14 cellular contexts compared by ENCODE assay signal in genomic region chr18:8765692-8766463, GRCh38.
DNase-seq lines count a peak whose midpoint lies in the region; TF ChIP-seq lines count a peak whose summit lies in the region.
"Had no signal": no experiment of that assay in that cellular context is flagged by ENCODE, and none has a peak within 500 bp of the region (broad histone marks: within the 10 kb centered on the region; RNA-seq: fewer than 3 reads in every experiment).

No MANE protein-coding gene starts in this region.

- intact Hi-C loops in lower leg skin (cut with DNase I; ENCODE audit: low total_unique reads), result no loop called here

- no peak overlapping the region for H3K4me3 Mint-ChIP-seq in chondrocyte (ENCODE audit: unreplicated experiment)
- H3K4me3 Mint-ChIP-seq: naive thymus-derived CD4-positive, alpha-beta T cell had no signal

- peaks cover 4% of the 10 kb centered on the region for H3K9me3 Mint-ChIP-seq in chondrocyte (ENCODE audit: low read depth)

- H3K4me1 Mint-ChIP-seq in chondrocyte (ENCODE audit: low read depth), result peaks cover 18% of the 10 kb centered on the region

- peaks cover 29% of the 10 kb centered on the region for H3K36me3 Mint-ChIP-seq in chondrocyte (ENCODE audit: low read depth)

- H3K36me3 ChIP-seq in iPS-15b (ENCODE audit: control insufficient read depth, insufficient read depth, low read length), result peaks cover 12% of the 10 kb centered on the region
- H3K36me3 ChIP-seq: tibial nerve had no signal

- in situ Hi-C loops in astrocyte of the spinal cord (cut with HindIII; ENCODE audit: low sequenced_read_pairs), result no loop called here

- H3K27me3 Mint-ChIP-seq in chondrocyte (ENCODE audit: low read depth), result no peaks in the 10 kb centered on the region

- H3K9me3 ChIP-seq in iPS-15b (ENCODE audit: control insufficient read depth, insufficient read depth, low read length), result no peaks in the 10 kb centered on the region
- H3K9me3 ChIP-seq: tibial nerve had no signal

- no peaks in the 10 kb centered on the region for H3K4me1 ChIP-seq in iPS-15b (ENCODE audit: control insufficient read depth, insufficient read depth, low read length)
- H3K4me1 ChIP-seq: tibial nerve had no signal

- peak overlapping the region; percentile 19 for H3K9ac ChIP-seq in iPS-15b (ENCODE audit: low read depth, low read length)

- no peak overlapping the region for H3K4me3 ChIP-seq in astrocyte of the spinal cord (ENCODE audit: low read depth, low read length)
- no peak overlapping the region for H3K4me3 ChIP-seq in iPS-15b (ENCODE audit: low read depth, low read length)
- no peak overlapping the region for H3K4me3 ChIP-seq in lower leg skin (ENCODE audit: low read depth, poor library complexity, severe bottlenecking)
- H3K4me3 ChIP-seq: skin epidermis, tibial nerve had no signal

- peak overlapping the region; percentile 52 for H3K27ac ChIP-seq in substantia nigra (ENCODE audit: low read depth, low read length, poor library complexity, severe bottlenecking)
- H3K27ac ChIP-seq: tibial nerve had no signal

- WGBS in lower leg skin, 2 donors, result 72 to 74% methylated on average over 14 of the region's 14 CpGs

- TF ChIP-seq CTCF in astrocyte of the spinal cord (IDR thresholded peaks at IDR 0.05; ENCODE audit: low read depth, low read length), result peak; percentile 11
- TF ChIP-seq CTCF in chondrocyte (IDR thresholded peaks at IDR 0.05), result no peak
- no peak for TF ChIP-seq CTCF in lower leg skin (IDR thresholded peaks at IDR 0.05)

- DNase-seq in NCI-H187 treated with DMSO at 0.1 percent for 48 hours (lab: John Stamatoyannopoulos, UW) (peak; percentile 9), NCI-H187 (lab: John Stamatoyannopoulos, UW) (no peak), astrocyte of the spinal cord (ENCODE audit: low read depth, low spot score) (peak; percentile 95), substantia nigra (lab: John Stamatoyannopoulos, UW) (peak in 11 of 49 donors; percentile 13 to 45 (median 26)), chondrocyte (ENCODE audit: low spot score) (no peak), inferior parietal cortex (ENCODE audit: extremely low spot score) (no peak), lower leg skin (ENCODE audit: low spot score in 2 of 2) (no peak)
- DNase-seq: 8988T; DMS 273 treated with DMSO at 0.1 percent for 48 hours; naive thymus-derived CD4-positive, alpha-beta T cell; NCI-H526 had no signal

- H3K27ac Mint-ChIP-seq in chondrocyte (ENCODE audit: unreplicated experiment), result no peak overlapping the region
- H3K27ac Mint-ChIP-seq: naive thymus-derived CD4-positive, alpha-beta T cell had no signal

- H3K27me3 ChIP-seq in iPS-15b (ENCODE audit: control insufficient read depth, insufficient read depth, low read length), result no peaks in the 10 kb centered on the region
- H3K27me3 ChIP-seq: tibial nerve had no signal

- TF ChIP-seq POLR2A in lower leg skin (IDR thresholded peaks at IDR 0.05), result no peak

Comparison
In these comparisons a context has a peak if more than half of its experiments do, and no peak if none do; other contexts are left out.
1. DNase-seq: peak in NCI-H187 treated with DMSO at 0.1 percent for 48 hours (single experiment) and astrocyte of the spinal cord (single experiment); none in NCI-H187 (0 of 2), chondrocyte (single experiment), inferior parietal cortex (single experiment) and lower leg skin (0 of 2).